In the genomic region with DNA sequence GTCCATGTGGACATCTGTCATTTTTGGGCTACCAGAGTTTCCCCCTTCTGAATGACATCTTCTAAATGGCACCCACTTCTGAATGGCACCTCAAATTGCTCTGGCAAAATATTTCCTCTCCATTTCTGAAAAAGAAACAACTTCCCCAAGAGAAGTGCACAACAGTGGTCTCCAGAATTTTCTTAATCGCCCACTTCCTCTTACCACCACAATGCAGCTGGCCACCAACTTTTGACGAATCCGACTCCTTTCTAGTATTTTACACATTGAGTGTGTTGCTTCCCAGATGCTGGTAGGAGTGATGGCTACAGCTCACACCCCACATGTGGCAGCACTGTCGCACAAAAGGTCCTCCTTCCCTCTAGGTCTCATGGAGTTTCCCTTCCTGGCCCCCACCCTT, we compare ENCODE assay signal across 26 cellular contexts.
DNase-seq lines count a peak whose midpoint lies in the region; ATAC-seq, FAIRE-seq and TF ChIP-seq lines count a peak whose summit lies in the region.
"Had no signal": no experiment of that assay in that cellular context is flagged by ENCODE, and none has a peak within 500 bp of the region (broad histone marks: within the 10 kb centered on the region; RNA-seq: fewer than 3 reads in every experiment).

No MANE protein-coding gene starts in this region.

- no peak overlapping the region for H3K4me2 ChIP-seq in K562 (ENCODE audit: insufficient read depth, low read length)
- H3K4me2 ChIP-seq: PC-9 had no signal

- H3K4me3 ChIP-seq in K562 (no peak overlapping the region), left ventricle myocardium inferior (no peak overlapping the region)
- H3K4me3 ChIP-seq: PC-9 had no signal

- H4K20me1 ChIP-seq in K562 (replicated peaks; ENCODE audit: control insufficient read depth, insufficient read depth, low read length) = no peaks in the 10 kb centered on the region

- no peaks in the 10 kb centered on the region for H3K79me2 ChIP-seq in K562 (ENCODE audit: control insufficient read depth, insufficient read depth, low read length)

- H3K4me3 Mint-ChIP-seq in natural killer cell = no peak overlapping the region
- no peak overlapping the region for H3K4me3 Mint-ChIP-seq in activated CD4-positive, alpha-beta memory T cell treated with anti-CD3 and anti-CD28 coated beads for 36 hours

- no peak for FAIRE-seq in K562 (lab: Jason Lieb, UNC)
- FAIRE-seq: G401.6, GM18507, HTR-8/SVneo had no signal

- no peak overlapping the region for H2AFZ ChIP-seq in K562 (ENCODE audit: low read depth, low read length)
- H2AFZ ChIP-seq: PC-9 had no signal

- no peaks in the 10 kb centered on the region for H3K36me3 Mint-ChIP-seq in natural killer cell
- no peaks in the 10 kb centered on the region for H3K36me3 Mint-ChIP-seq in activated CD4-positive, alpha-beta memory T cell treated with anti-CD3 and anti-CD28 coated beads for 36 hours

- H3K27ac Mint-ChIP-seq in natural killer cell = no peak overlapping the region
- H3K27ac Mint-ChIP-seq in activated CD4-positive, alpha-beta memory T cell treated with anti-CD3 and anti-CD28 coated beads for 36 hours = no peak overlapping the region

- H3K4me1 ChIP-seq in K562 (replicated peaks in 1 of 2; ENCODE audit: control insufficient read depth in 2 of 2, insufficient read depth in 2 of 2, low read length in 2 of 2) = no peaks in the 10 kb centered on the region
- H3K4me1 ChIP-seq in left ventricle myocardium inferior = no peaks in the 10 kb centered on the region

- no peak overlapping the region for H3K27ac ChIP-seq in K562 (ENCODE audit: extremely low read depth, low read depth, low read length)
- H3K27ac ChIP-seq in left ventricle myocardium inferior (replicated peaks) = no peak overlapping the region
- H3K27ac ChIP-seq: 22Rv1, C4-2B, PC-9 had no signal

- no peak overlapping the region for H3K9ac ChIP-seq in K562 (ENCODE audit: insufficient read depth in 1 of 2, low read depth in 2 of 2, low read length in 2 of 2)

- ATAC-seq in K562 (no peak), natural killer cell (no peak)
- ATAC-seq: SK-N-SH treated with all-trans-retinoic acid at 6 μM for 48 hours had no signal

- no peak for TF ChIP-seq EP300 in K562 (IDR thresholded peaks at IDR 0.05; ENCODE audit: low read length)

- WGBS in K562 (ENCODE audit: insufficient coverage, low coverage, missing lambda C conversion rate) = 0% methylated on average over 4 of the region's 4 CpGs

- H3K4me1 Mint-ChIP-seq in natural killer cell = peaks cover 0 to 6% of the 10 kb centered on the region in 2 donors
- H3K4me1 Mint-ChIP-seq in activated CD4-positive, alpha-beta memory T cell treated with anti-CD3 and anti-CD28 coated beads for 36 hours (ENCODE audit: low read depth) = no peaks in the 10 kb centered on the region

- CTCF ChIA-PET in K562 (lab: Yijun Ruan, JAX; ENCODE audit: low intra/inter-chr PET ratio) = no interaction called here
- CTCF ChIA-PET in activated CD4-positive, alpha-beta memory T cell treated with anti-CD3 and anti-CD28 coated beads for 36 hours (lab: Charles Lee) = no interaction called here

- TF ChIP-seq POLR2A in K562 (conservative IDR thresholded peaks at IDR 0.05) = no peak

- in situ Hi-C loops in K562 (cut with MboI) = no loop called here

- TF ChIP-seq CTCF in K562 (IDR thresholded peaks at IDR 0.05 in 2 of 3, conservative IDR thresholded peaks at IDR 0.05 in 1 of 3; ENCODE audit: insufficient read depth in 2 of 3, low read depth in 1 of 3, low read length in 3 of 3) (no peak), natural killer cell (IDR thresholded peaks at IDR 0.05) (no peak), left ventricle myocardium inferior (IDR thresholded peaks at IDR 0.05; ENCODE audit: borderline replicate concordance) (no peak)

- no peak for TF ChIP-seq RAD21 in K562 (CRISPR knock-in tag; conservative IDR thresholded peaks at IDR 0.05 in 1 of 2, IDR thresholded peaks at IDR 0.05 in 1 of 2)

- BruUV-seq in K562 (replicated peaks; lab: Mats Ljungman, UMichigan) = no TSS peak

- H3K27me3 ChIP-seq in K562 (ENCODE audit: control insufficient read depth in 2 of 2, insufficient read depth in 2 of 2, low read length in 2 of 2) (no peaks in the 10 kb centered on the region), left ventricle myocardium inferior (ENCODE audit: low read depth) (peaks cover 59% of the 10 kb centered on the region)

- H3K36me3 ChIP-seq in K562 (ENCODE audit: control insufficient read depth, insufficient read depth, low read length) = no peaks in the 10 kb centered on the region
- H3K36me3 ChIP-seq in left ventricle myocardium inferior = no peaks in the 10 kb centered on the region

- intact Hi-C loops in K562 (cut with micrococcal nuclease) (no loop called here), natural killer cell (cut with micrococcal nuclease) (no loop called here), left ventricle myocardium inferior (cut with micrococcal nuclease) (no loop called here)
- intact Hi-C loops in activated CD4-positive, alpha-beta memory T cell treated with anti-CD3 and anti-CD28 coated beads for 36 hours (cut with micrococcal nuclease) = no loop called here

- H3K27me3 Mint-ChIP-seq in natural killer cell (ENCODE audit: low read depth in 2 of 2) = no peaks in the 10 kb centered on the region
- no peaks in the 10 kb centered on the region for H3K27me3 Mint-ChIP-seq in activated CD4-positive, alpha-beta memory T cell treated with anti-CD3 and anti-CD28 coated beads for 36 hours

- H3K9me1 ChIP-seq in K562 (ENCODE audit: control insufficient read depth, insufficient read depth, low read length) = no peaks in the 10 kb centered on the region

- POLR2A ChIA-PET in K562 (lab: Yijun Ruan, JAX) = no interaction called here
- POLR2A ChIA-PET in activated CD4-positive, alpha-beta memory T cell treated with anti-CD3 and anti-CD28 coated beads for 36 hours (lab: Charles Lee) = no interaction called here

- H3K9me3 Mint-ChIP-seq in natural killer cell = peaks cover 0 to 2% of the 10 kb centered on the region in 2 donors
- peaks cover 12% of the 10 kb centered on the region for H3K9me3 Mint-ChIP-seq in activated CD4-positive, alpha-beta memory T cell treated with anti-CD3 and anti-CD28 coated beads for 36 hours

- DNase-seq in SIG-M5 treated with dmso at 0.1 percent for 504 hours (lab: John Stamatoyannopoulos, UW; ENCODE audit: unreplicated experiment) (peak; percentile 32), SIG-M5 (lab: John Stamatoyannopoulos, UW) (no peak), NOMO-1 treated with DMSO at 0.1 percent for 48 hours (lab: John Stamatoyannopoulos, UW; ENCODE audit: unreplicated experiment) (peak; percentile 74), K562 (ENCODE audit: extremely low read depth in 1 of 4, low spot score in 3 of 4) (no peak), natural killer cell (no peak), cerebellum (ENCODE audit: low spot score) (no peak), left ventricle myocardium inferior (no peak)
- DNase-seq in activated CD4-positive, alpha-beta memory T cell treated with anti-CD3 and anti-CD28 coated beads for 36 hours = no peak
- DNase-seq: ACHN, GOT3, HCEC 1CT, NCI-H1092, NCI-H1436, NCI-H187 treated with DMSO at 0.1 percent for 48 hours, NCI-H2227 treated with DMSO at 0.1 percent for 48 hours, NCI-H510A, NCI-H748 treated with DMSO at 0.1 percent for 48 hours, PC-9, RPMI8226, SHP77 had no signal

- H3K9me3 ChIP-seq in K562 (replicated peaks; ENCODE audit: control insufficient read depth, insufficient read depth, low read depth, low read length) (no peaks in the 10 kb centered on the region), left ventricle myocardium inferior (replicated peaks) (peaks cover 10% of the 10 kb centered on the region)

TF ChIP-seq in K562, 482 proteins besides CTCF, POLR2A, EP300 and RAD21:
- TF ChIP-seq PCBP2 (IDR thresholded peaks at IDR 0.05; ENCODE audit: low read depth, low read length, poor library complexity, severe bottlenecking) (no peak), SPI1 (IDR thresholded peaks at IDR 0.05; ENCODE audit: borderline replicate concordance, low read depth, low read length) (0 out of 2 replicates have a peak, but pooled peaks have one; percentile 1)

Comparison
In these comparisons a context has a peak if more than half of its experiments do, and no peak if none do; other contexts are left out.
1. DNase-seq: peak in SIG-M5 treated with dmso at 0.1 percent for 504 hours (single experiment) and NOMO-1 treated with DMSO at 0.1 percent for 48 hours (single experiment); none in SIG-M5 (single experiment), K562 (0 of 4), natural killer cell (single experiment), activated CD4-positive, alpha-beta memory T cell treated with anti-CD3 and anti-CD28 coated beads for 36 hours (single experiment), cerebellum (single experiment) and left ventricle myocardium inferior (single experiment).